ENCODE assay signal across 1 cellular context in the genomic region with DNA sequence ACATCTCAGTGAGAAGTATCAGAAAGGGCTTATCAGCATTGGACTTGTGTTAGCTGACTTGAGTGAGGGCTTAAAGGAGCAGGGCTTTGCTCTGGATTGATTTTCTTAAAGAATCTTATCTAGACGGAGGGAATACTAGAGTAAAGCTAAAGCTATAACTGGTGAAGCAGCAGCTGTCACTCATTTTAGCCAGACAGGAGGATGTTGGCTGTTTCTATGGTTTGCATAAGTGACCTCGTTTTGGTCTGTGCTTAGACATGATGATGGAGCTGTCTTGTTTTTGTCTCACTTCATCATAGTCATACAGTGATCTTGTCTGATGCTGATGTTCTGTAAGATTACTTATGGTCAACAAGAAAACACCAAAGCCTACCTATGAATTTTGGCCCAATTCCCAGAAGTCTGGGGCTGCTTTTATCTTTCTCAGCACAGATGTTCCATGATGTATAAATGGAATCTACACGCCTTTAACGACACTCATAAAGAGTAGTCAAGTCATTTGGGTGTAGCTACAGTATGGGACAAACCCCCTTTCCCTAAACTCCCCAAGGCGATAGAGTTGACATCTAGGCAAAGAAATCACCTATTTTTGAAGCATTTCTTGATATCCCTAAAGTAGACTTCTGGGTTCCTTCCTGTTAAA.
TF ChIP-seq lines count a peak whose summit lies in the region.

No MANE protein-coding gene starts in this region.

TF ChIP-seq in K562, 482 proteins besides CTCF, POLR2A, EP300 and RAD21 (continued from another document and continues in another):
- TF ChIP-seq, protein P1, sequence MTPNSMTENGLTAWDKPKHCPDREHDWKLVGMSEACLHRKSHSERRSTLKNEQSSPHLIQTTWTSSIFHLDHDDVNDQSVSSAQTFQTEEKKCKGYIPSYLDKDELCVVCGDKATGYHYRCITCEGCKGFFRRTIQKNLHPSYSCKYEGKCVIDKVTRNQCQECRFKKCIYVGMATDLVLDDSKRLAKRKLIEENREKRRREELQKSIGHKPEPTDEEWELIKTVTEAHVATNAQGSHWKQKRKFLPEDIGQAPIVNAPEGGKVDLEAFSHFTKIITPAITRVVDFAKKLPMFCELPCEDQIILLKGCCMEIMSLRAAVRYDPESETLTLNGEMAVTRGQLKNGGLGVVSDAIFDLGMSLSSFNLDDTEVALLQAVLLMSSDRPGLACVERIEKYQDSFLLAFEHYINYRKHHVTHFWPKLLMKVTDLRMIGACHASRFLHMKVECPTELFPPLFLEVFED (CRISPR knock-in tag; conservative IDR thresholded peaks at IDR 0.05): no peak
- TF ChIP-seq ZNF253 (CRISPR knock-in tag; conservative IDR thresholded peaks at IDR 0.05) (no peak), BCOR (IDR thresholded peaks at IDR 0.05) (0 out of 2 replicates have a peak, but pooled peaks have one; percentile 17), ZNF23 (CRISPR knock-in tag; IDR thresholded peaks at IDR 0.05) (no peak), HDAC8 (tag; IDR thresholded peaks at IDR 0.05) (no peak), TSC22D4 (tag; IDR thresholded peaks at IDR 0.05) (no peak), MAFK (IDR thresholded peaks at IDR 0.05; ENCODE audit: low read length) (no peak; the same call in 1 of the 2 replicates), BDP1 (IDR thresholded peaks at IDR 0.05; ENCODE audit: insufficient read depth, insufficient read length) (no peak), PPARD (CRISPR knock-in tag; IDR thresholded peaks at IDR 0.05) (no peak), ZKSCAN1 (IDR thresholded peaks at IDR 0.05; ENCODE audit: low read depth, low read length) (0 out of 2 replicates have a peak, but pooled peaks have one; percentile 34), BHLHE40 (IDR thresholded peaks at IDR 0.05; ENCODE audit: low read length) (peak; percentile 35), FOXK1 (CRISPR knock-in tag; IDR thresholded peaks at IDR 0.05; ENCODE audit: borderline replicate concordance) (no peak), NFYB (IDR thresholded peaks at IDR 0.05; ENCODE audit: extremely low read depth, insufficient read length) (no peak), SIX5 (IDR thresholded peaks at IDR 0.05; ENCODE audit: borderline replicate concordance in 1 of 2, insufficient read depth in 1 of 2, low read depth in 1 of 2, low read length in 2 of 2) (no peak), BCL6 (CRISPR knock-in tag; IDR thresholded peaks at IDR 0.05) (no peak), MTA1 (IDR thresholded peaks at IDR 0.05; ENCODE audit: borderline replicate concordance) (peak; percentile 92), SP1 (CRISPR knock-in tag; IDR thresholded peaks at IDR 0.05) (no peak), CBFA2T3 (IDR thresholded peaks at IDR 0.05) (peak; percentile 93), NFATC3 (IDR thresholded peaks at IDR 0.05) (peak; percentile 94), ZBTB7A (IDR thresholded peaks at IDR 0.05; ENCODE audit: borderline replicate concordance, control insufficient read depth, low read depth, low read length) (no peak), ZNF384 (IDR thresholded peaks at IDR 0.05; ENCODE audit: low read depth, low read length) (no peak), CBX3 (IDR thresholded peaks at IDR 0.05; ENCODE audit: borderline replicate concordance in 1 of 2, low read length in 2 of 2) (no peak), MYBL2 (IDR thresholded peaks at IDR 0.05; ENCODE audit: low read depth) (no peak), MYBL2 (CRISPR knock-in tag; IDR thresholded peaks at IDR 0.05; ENCODE audit: borderline replicate concordance) (no peak), GABPA (tag; conservative IDR thresholded peaks at IDR 0.05; ENCODE audit: low read depth) (peak; percentile 46; the same call in 1 of the 2 replicates), NFE2L1 (tag; IDR thresholded peaks at IDR 0.05; ENCODE audit: borderline replicate concordance, low read depth) (no peak), SRSF1 (IDR thresholded peaks at IDR 0.05; ENCODE audit: low read depth, low read length) (no peak), RBM17 (IDR thresholded peaks at IDR 0.05; ENCODE audit: borderline replicate concordance, low read depth, low read length) (no peak), STAT5B (CRISPR knock-in tag; IDR thresholded peaks at IDR 0.05) (no peak), MEF2D (tag; conservative IDR thresholded peaks at IDR 0.05; ENCODE audit: low read depth) (peak; percentile 74), POU5F1 (IDR thresholded peaks at IDR 0.05; ENCODE audit: borderline replicate concordance, low read depth, low read length, partially characterized antibody) (no peak), SMARCE1 (IDR thresholded peaks at IDR 0.05) (peak; percentile 96), KDM1A (IDR thresholded peaks at IDR 0.05) (peak; percentile 93 to 94), ZNF274 (IDR thresholded peaks at IDR 0.05; ENCODE audit: borderline replicate concordance, low read depth, low read length) (no peak), ELF2 (CRISPR knock-in tag; IDR thresholded peaks at IDR 0.05) (no peak), TARDBP (IDR thresholded peaks at IDR 0.05) (no peak), RBM34 (IDR thresholded peaks at IDR 0.05; ENCODE audit: borderline replicate concordance, insufficient read depth, low read length) (no peak), HNRNPL (IDR thresholded peaks at IDR 0.05; ENCODE audit: low read depth, low read length) (no peak), PTTG1 (tag; IDR thresholded peaks at IDR 0.05; ENCODE audit: low read depth) (no peak)
- TF ChIP-seq, protein P2, sequence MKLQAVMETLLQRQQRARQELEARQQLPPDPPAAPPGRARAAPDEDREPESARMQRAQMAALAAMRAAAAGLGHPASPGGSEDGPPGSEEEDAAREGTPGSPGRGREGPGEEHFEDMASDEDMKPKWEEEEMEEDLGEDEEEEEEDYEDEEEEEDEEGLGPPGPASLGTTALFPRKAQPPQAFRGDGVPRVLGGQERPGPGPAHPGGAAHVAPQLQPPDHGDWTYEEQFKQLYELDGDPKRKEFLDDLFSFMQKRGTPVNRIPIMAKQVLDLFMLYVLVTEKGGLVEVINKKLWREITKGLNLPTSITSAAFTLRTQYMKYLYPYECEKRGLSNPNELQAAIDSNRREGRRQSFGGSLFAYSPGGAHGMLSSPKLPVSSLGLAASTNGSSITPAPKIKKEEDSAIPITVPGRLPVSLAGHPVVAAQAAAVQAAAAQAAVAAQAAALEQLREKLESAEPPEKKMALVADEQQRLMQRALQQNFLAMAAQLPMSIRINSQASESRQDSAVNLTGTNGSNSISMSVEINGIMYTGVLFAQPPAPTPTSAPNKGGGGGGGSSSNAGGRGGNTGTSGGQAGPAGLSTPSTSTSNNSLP (IDR thresholded peaks at IDR 0.05; ENCODE audit: borderline replicate concordance, low read depth, low read length): peak; percentile 86
- TF ChIP-seq, protein P3, sequence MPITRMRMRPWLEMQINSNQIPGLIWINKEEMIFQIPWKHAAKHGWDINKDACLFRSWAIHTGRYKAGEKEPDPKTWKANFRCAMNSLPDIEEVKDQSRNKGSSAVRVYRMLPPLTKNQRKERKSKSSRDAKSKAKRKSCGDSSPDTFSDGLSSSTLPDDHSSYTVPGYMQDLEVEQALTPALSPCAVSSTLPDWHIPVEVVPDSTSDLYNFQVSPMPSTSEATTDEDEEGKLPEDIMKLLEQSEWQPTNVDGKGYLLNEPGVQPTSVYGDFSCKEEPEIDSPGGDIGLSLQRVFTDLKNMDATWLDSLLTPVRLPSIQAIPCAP (CRISPR knock-in tag; IDR thresholded peaks at IDR 0.05; ENCODE audit: borderline replicate concordance): no peak
- TF ChIP-seq, protein P4, sequence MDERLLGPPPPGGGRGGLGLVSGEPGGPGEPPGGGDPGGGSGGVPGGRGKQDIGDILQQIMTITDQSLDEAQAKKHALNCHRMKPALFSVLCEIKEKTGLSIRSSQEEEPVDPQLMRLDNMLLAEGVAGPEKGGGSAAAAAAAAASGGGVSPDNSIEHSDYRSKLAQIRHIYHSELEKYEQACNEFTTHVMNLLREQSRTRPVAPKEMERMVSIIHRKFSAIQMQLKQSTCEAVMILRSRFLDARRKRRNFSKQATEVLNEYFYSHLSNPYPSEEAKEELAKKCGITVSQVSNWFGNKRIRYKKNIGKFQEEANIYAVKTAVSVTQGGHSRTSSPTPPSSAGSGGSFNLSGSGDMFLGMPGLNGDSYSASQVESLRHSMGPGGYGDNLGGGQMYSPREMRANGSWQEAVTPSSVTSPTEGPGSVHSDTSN (CRISPR knock-in tag; IDR thresholded peaks at IDR 0.05; ENCODE audit: low read depth): peak; percentile 81
- TF ChIP-seq, protein P4 (tag; conservative IDR thresholded peaks at IDR 0.05; ENCODE audit: low read depth): peak; percentile 97
- TF ChIP-seq, protein P5, sequence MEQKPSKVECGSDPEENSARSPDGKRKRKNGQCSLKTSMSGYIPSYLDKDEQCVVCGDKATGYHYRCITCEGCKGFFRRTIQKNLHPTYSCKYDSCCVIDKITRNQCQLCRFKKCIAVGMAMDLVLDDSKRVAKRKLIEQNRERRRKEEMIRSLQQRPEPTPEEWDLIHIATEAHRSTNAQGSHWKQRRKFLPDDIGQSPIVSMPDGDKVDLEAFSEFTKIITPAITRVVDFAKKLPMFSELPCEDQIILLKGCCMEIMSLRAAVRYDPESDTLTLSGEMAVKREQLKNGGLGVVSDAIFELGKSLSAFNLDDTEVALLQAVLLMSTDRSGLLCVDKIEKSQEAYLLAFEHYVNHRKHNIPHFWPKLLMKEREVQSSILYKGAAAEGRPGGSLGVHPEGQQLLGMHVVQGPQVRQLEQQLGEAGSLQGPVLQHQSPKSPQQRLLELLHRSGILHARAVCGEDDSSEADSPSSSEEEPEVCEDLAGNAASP (IDR thresholded peaks at IDR 0.05): no peak
- TF ChIP-seq, protein P6, sequence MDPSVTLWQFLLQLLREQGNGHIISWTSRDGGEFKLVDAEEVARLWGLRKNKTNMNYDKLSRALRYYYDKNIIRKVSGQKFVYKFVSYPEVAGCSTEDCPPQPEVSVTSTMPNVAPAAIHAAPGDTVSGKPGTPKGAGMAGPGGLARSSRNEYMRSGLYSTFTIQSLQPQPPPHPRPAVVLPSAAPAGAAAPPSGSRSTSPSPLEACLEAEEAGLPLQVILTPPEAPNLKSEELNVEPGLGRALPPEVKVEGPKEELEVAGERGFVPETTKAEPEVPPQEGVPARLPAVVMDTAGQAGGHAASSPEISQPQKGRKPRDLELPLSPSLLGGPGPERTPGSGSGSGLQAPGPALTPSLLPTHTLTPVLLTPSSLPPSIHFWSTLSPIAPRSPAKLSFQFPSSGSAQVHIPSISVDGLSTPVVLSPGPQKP (CRISPR knock-in tag; IDR thresholded peaks at IDR 0.05): no peak
- TF ChIP-seq, protein P7, sequence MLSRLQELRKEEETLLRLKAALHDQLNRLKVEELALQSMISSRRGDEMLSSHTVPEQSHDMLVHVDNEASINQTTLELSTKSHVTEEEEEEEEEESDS (CRISPR knock-in tag; IDR thresholded peaks at IDR 0.05): no peak
- TF ChIP-seq, protein P8, sequence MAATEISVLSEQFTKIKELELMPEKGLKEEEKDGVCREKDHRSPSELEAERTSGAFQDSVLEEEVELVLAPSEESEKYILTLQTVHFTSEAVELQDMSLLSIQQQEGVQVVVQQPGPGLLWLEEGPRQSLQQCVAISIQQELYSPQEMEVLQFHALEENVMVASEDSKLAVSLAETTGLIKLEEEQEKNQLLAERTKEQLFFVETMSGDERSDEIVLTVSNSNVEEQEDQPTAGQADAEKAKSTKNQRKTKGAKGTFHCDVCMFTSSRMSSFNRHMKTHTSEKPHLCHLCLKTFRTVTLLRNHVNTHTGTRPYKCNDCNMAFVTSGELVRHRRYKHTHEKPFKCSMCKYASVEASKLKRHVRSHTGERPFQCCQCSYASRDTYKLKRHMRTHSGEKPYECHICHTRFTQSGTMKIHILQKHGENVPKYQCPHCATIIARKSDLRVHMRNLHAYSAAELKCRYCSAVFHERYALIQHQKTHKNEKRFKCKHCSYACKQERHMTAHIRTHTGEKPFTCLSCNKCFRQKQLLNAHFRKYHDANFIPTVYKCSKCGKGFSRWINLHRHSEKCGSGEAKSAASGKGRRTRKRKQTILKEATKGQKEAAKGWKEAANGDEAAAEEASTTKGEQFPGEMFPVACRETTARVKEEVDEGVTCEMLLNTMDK (IDR thresholded peaks at IDR 0.05; ENCODE audit: borderline replicate concordance, insufficient read depth, low read depth, low read length, poor library complexity, severe bottlenecking): no peak
- TF ChIP-seq, protein P9, sequence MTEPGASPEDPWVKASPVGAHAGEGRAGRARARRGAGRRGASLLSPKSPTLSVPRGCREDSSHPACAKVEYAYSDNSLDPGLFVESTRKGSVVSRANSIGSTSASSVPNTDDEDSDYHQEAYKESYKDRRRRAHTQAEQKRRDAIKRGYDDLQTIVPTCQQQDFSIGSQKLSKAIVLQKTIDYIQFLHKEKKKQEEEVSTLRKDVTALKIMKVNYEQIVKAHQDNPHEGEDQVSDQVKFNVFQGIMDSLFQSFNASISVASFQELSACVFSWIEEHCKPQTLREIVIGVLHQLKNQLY (CRISPR knock-in tag; conservative IDR thresholded peaks at IDR 0.05): no peak
- TF ChIP-seq, protein P10, sequence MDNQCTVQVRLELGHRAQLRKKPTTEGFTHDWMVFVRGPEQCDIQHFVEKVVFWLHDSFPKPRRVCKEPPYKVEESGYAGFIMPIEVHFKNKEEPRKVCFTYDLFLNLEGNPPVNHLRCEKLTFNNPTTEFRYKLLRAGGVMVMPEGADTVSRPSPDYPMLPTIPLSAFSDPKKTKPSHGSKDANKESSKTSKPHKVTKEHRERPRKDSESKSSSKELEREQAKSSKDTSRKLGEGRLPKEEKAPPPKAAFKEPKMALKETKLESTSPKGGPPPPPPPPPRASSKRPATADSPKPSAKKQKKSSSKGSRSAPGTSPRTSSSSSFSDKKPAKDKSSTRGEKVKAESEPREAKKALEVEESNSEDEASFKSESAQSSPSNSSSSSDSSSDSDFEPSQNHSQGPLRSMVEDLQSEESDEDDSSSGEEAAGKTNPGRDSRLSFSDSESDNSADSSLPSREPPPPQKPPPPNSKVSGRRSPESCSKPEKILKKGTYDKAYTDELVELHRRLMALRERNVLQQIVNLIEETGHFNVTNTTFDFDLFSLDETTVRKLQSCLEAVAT (IDR thresholded peaks at IDR 0.05): no peak
